ENCODE assay signal across 1 cellular context in genomic region chr3:187997946-187998561, GRCh38.
A peak's percentile ranks its signal among the peaks of the same experiment; 100 is the strongest.
TF ChIP-seq lines count a peak whose summit lies in the region.

No MANE protein-coding gene starts in this region.

TF ChIP-seq in HepG2, 621 proteins besides CTCF, POLR2A, EP300 and RAD21 (continued from another document and continues in another):
- TF ChIP-seq THAP9 (CRISPR knock-in tag; IDR thresholded peaks at IDR 0.05; ENCODE audit: borderline replicate concordance) (no peak), ZNF564 (CRISPR knock-in tag; IDR thresholded peaks at IDR 0.05) (no peak), HIVEP1 (CRISPR knock-in tag; IDR thresholded peaks at IDR 0.05) (no peak), ZNF543 (CRISPR knock-in tag; IDR thresholded peaks at IDR 0.05) (peak; percentile 96), ZNF225 (CRISPR knock-in tag; IDR thresholded peaks at IDR 0.05) (no peak), SOX6 (IDR thresholded peaks at IDR 0.05) (no peak), SOX6 (CRISPR knock-in tag; IDR thresholded peaks at IDR 0.05) (peak; percentile 90), PCBP2 (optimal IDR thresholded peaks at IDR 0.05; ENCODE audit: low read depth, low read length, poor library complexity, severe bottlenecking) (no peak), ZNF672 (CRISPR knock-in tag; IDR thresholded peaks at IDR 0.05) (no peak), ZNF253 (CRISPR knock-in tag; IDR thresholded peaks at IDR 0.05; ENCODE audit: borderline replicate concordance) (no peak), EED (CRISPR knock-in tag; IDR thresholded peaks at IDR 0.05) (no peak; the same call in 1 of the 2 replicates), ZFX (CRISPR knock-in tag; IDR thresholded peaks at IDR 0.05; ENCODE audit: low read depth) (peak; percentile 40; the same call in 1 of the 2 replicates), ZNF230 (CRISPR knock-in tag; IDR thresholded peaks at IDR 0.05) (peak; percentile 77; the same call in 1 of the 2 replicates), POLR2AphosphoS2 (IDR thresholded peaks at IDR 0.05; ENCODE audit: low read depth, low read length) (no peak), ZNF549 (CRISPR knock-in tag; IDR thresholded peaks at IDR 0.05) (no peak), YY1 (IDR thresholded peaks at IDR 0.05; ENCODE audit: insufficient read depth, insufficient replicate concordance, low read depth, low read length) (no peak), RORA (CRISPR knock-in tag; IDR thresholded peaks at IDR 0.05) (0 out of 2 replicates have a peak, but pooled peaks have one; percentile 67), HDAC6 (IDR thresholded peaks at IDR 0.05; ENCODE audit: low read depth, low read length) (no peak), GTF2F1 (IDR thresholded peaks at IDR 0.05; ENCODE audit: low read length) (no peak), KIAA2018 (CRISPR knock-in tag; IDR thresholded peaks at IDR 0.05; ENCODE audit: borderline replicate concordance) (0 out of 2 replicates have a peak, but pooled peaks have one; percentile 73), ESRRA (CRISPR knock-in tag; IDR thresholded peaks at IDR 0.05; ENCODE audit: low read depth) (peak; percentile 91), SRF (IDR thresholded peaks at IDR 0.05; ENCODE audit: low read depth, low read length) (peak; percentile 85), MEIS1 (CRISPR knock-in tag; IDR thresholded peaks at IDR 0.05; ENCODE audit: borderline replicate concordance) (0 out of 2 replicates have a peak, but pooled peaks have one; percentile 47), ZNF75D (CRISPR knock-in tag; IDR thresholded peaks at IDR 0.05; ENCODE audit: borderline replicate concordance) (no peak), STAG1 (CRISPR knock-in tag; IDR thresholded peaks at IDR 0.05) (peak; percentile 44), ZNF101 (CRISPR knock-in tag; IDR thresholded peaks at IDR 0.05; ENCODE audit: borderline replicate concordance, low read depth) (no peak), ZNF331 (CRISPR knock-in tag; IDR thresholded peaks at IDR 0.05) (peak; percentile 75), ZNF770 (CRISPR knock-in tag; IDR thresholded peaks at IDR 0.05) (no peak), SMAD9 (CRISPR knock-in tag; IDR thresholded peaks at IDR 0.05) (no peak), KAT2B (IDR thresholded peaks at IDR 0.05; ENCODE audit: borderline replicate concordance, low read depth, low read length) (no peak), TMF1 (CRISPR knock-in tag; IDR thresholded peaks at IDR 0.05; ENCODE audit: low read depth) (no peak), ZNF710 (CRISPR knock-in tag; IDR thresholded peaks at IDR 0.05; ENCODE audit: borderline replicate concordance) (peak; percentile 70; the same call in 1 of the 2 replicates), ZNF460 (CRISPR knock-in tag; IDR thresholded peaks at IDR 0.05; ENCODE audit: borderline replicate concordance) (no peak), MATR3 (CRISPR knock-in tag; IDR thresholded peaks at IDR 0.05) (no peak), PAF1 (CRISPR knock-in tag; IDR thresholded peaks at IDR 0.05) (no peak), SOX13 (IDR thresholded peaks at IDR 0.05) (no peak), SOX13 (CRISPR knock-in tag; conservative IDR thresholded peaks at IDR 0.05 in 1 of 2, IDR thresholded peaks at IDR 0.05 in 1 of 2) (peak in 1 of 2 experiments; percentile 89; a peak in 2 of 4 replicates), ARNTL (CRISPR knock-in tag; IDR thresholded peaks at IDR 0.05) (peak; percentile 97), ZNF580 (CRISPR knock-in tag; IDR thresholded peaks at IDR 0.05; ENCODE audit: borderline replicate concordance, low read depth) (peak; percentile 68; the same call in 1 of the 2 replicates), BRD4 (CRISPR knock-in tag; IDR thresholded peaks at IDR 0.05) (peak; percentile 30; the same call in 1 of the 2 replicates), FOSL2 (CRISPR knock-in tag; IDR thresholded peaks at IDR 0.05) (peak; percentile 74), ZC3H13 (CRISPR knock-in tag; IDR thresholded peaks at IDR 0.05) (no peak), TFAP4 (IDR thresholded peaks at IDR 0.05; ENCODE audit: borderline replicate concordance, low read depth) (peak; percentile 73; the same call in 1 of the 2 replicates), ZFP82 (CRISPR knock-in tag; IDR thresholded peaks at IDR 0.05; ENCODE audit: borderline replicate concordance) (no peak), TRAFD1 (CRISPR knock-in tag; IDR thresholded peaks at IDR 0.05; ENCODE audit: borderline replicate concordance) (no peak)
